ENCODE assay signal across 10 cellular contexts in genomic region chr3:194139977-194140351, GRCh38. TPM values are rescaled to one million over a fixed set of nuclear protein-coding genes. Genes with fewer than 3 reads are reported as not detected.
A peak's percentile ranks its signal among the peaks of the same experiment; 100 is the strongest.
DNase-seq lines count a peak whose midpoint lies in the region; ATAC-seq, FAIRE-seq and TF ChIP-seq lines count a peak whose summit lies in the region.
"Had no signal": no experiment of that assay in that cellular context is flagged by ENCODE, and none has a peak within 500 bp of the region (broad histone marks: within the 10 kb centered on the region; RNA-seq: fewer than 3 reads in every experiment).

No MANE protein-coding gene starts in this region.

- H3K27ac Mint-ChIP-seq in effector memory CD8-positive, alpha-beta T cell = no peak overlapping the region
- H3K27ac Mint-ChIP-seq in nephron = peak overlapping the region; percentile 87 to 95 (median 92)
- H3K27ac Mint-ChIP-seq: activated naive CD8-positive, alpha-beta T cell treated with anti-CD3 and anti-CD28 coated beads, Interleukin-2, amount 10 ng/mL, durations not matched to agents 7 days and 5 days had no signal

- peak overlapping the region; percentile 99 to 100; a peak in 5 of 6 replicates for H3K27ac ChIP-seq in A549

- TF ChIP-seq EP300 in A549 (IDR thresholded peaks at IDR 0.05) = no peak

- H3K4me3 Mint-ChIP-seq in effector memory CD8-positive, alpha-beta T cell = peak overlapping the region; percentile 23 to 40
- peak overlapping the region; percentile 76 to 94 (median 76) for H3K4me3 Mint-ChIP-seq in nephron

- DNase-seq in A549 (ENCODE audit: low read depth in 1 of 2, low spot score in 1 of 2) (no peak), KBM-7 (peak; percentile 19), NOMO-1 treated with dmso at 0.1 percent for 144 hours (lab: John Stamatoyannopoulos, UW; ENCODE audit: unreplicated experiment) (no peak), hepatic stellate cell (ENCODE audit: low spot score) (no peak)
- DNase-seq in effector memory CD8-positive, alpha-beta T cell = no peak
- DNase-seq: NCI-H1417 treated with DMSO at 0.1 percent for 48 hours had no signal

- H3K4me1 Mint-ChIP-seq in effector memory CD8-positive, alpha-beta T cell (ENCODE audit: low read depth in 2 of 2) = peaks cover 25 to 29% of the 10 kb centered on the region in 2 donors
- H3K4me1 Mint-ChIP-seq in nephron = peaks cover 38% of the 10 kb centered on the region

- peaks cover 52 to 86% of the 10 kb centered on the region in 2 donors for H3K27me3 Mint-ChIP-seq in effector memory CD8-positive, alpha-beta T cell
- peaks cover 7% of the 10 kb centered on the region for H3K27me3 Mint-ChIP-seq in nephron (ENCODE audit: low read depth)

- CTCF ChIA-PET in A549 (lab: Yijun Ruan, JAX) = interaction anchor here (2.1 to 11.4 kb wide), 3 partner anchors 177 to 476 kb away, joined by 4 to 116 read pairs (median 54); no protein-coding TSS in a partner anchor

- ATAC-seq in A549 (no peak), HG02610 (IDR thresholded peaks at IDR 0.05; ENCODE audit: unreplicated experiment) (no peak), HG02885 (IDR thresholded peaks at IDR 0.05; ENCODE audit: poor library complexity, unreplicated experiment) (no peak)
- ATAC-seq in effector memory CD8-positive, alpha-beta T cell (replicated peaks) = no peak

- peaks cover 12% of the 10 kb centered on the region for H3K36me3 Mint-ChIP-seq in effector memory CD8-positive, alpha-beta T cell (ENCODE audit: insufficient read depth)
- peaks cover 17% of the 10 kb centered on the region for H3K36me3 Mint-ChIP-seq in nephron (ENCODE audit: low read depth)
- H3K36me3 Mint-ChIP-seq: activated naive CD8-positive, alpha-beta T cell treated with anti-CD3 and anti-CD28 coated beads, Interleukin-2, amount 10 ng/mL, durations not matched to agents 7 days and 5 days had no signal

- H3K4me2 ChIP-seq in A549 = peak overlapping the region; percentile 92

- WGBS in A549 (ENCODE audit: missing lambda C conversion rate) = 84% methylated on average over 4 of the region's 4 CpGs

- peaks cover 41% of the 10 kb centered on the region for H3K4me1 ChIP-seq in A549

- FAIRE-seq in A549 (lab: Jason Lieb, UNC) = no peak

- TF ChIP-seq POLR2A in A549 (IDR thresholded peaks at IDR 0.05; ENCODE audit: low read length) = no peak

- POLR2A ChIA-PET in A549 (lab: Yijun Ruan, JAX) = interaction anchor here (0.6 to 2.2 kb wide), 5 partner anchors 34 to 358 kb away, joined by 3 to 15 read pairs (median 8); no protein-coding TSS in a partner anchor

- TF ChIP-seq CTCF in A549 (IDR thresholded peaks at IDR 0.05) = no peak
- TF ChIP-seq CTCF in nephron (IDR thresholded peaks at IDR 0.05; ENCODE audit: unreplicated experiment in 3 of 3) = no peak

- no peak overlapping the region for H3K4me3 ChIP-seq in A549

- no peak for TF ChIP-seq RAD21 in A549 (conservative IDR thresholded peaks at IDR 0.05 in 1 of 2, IDR thresholded peaks at IDR 0.05 in 1 of 2)

- no peaks in the 10 kb centered on the region for H3K9me3 Mint-ChIP-seq in effector memory CD8-positive, alpha-beta T cell
- no peaks in the 10 kb centered on the region for H3K9me3 Mint-ChIP-seq in nephron
- H3K9me3 Mint-ChIP-seq: activated naive CD8-positive, alpha-beta T cell treated with anti-CD3 and anti-CD28 coated beads, Interleukin-2, amount 10 ng/mL, durations not matched to agents 7 days and 5 days had no signal

- in situ Hi-C loops in KBM-7 (cut with MboI; ENCODE audit: low pct_unique_long_range_greater_than_20kb, low sequenced_read_pairs) = no loop called here

- H3K9me3 ChIP-seq in A549 = no peaks in the 10 kb centered on the region

TF ChIP-seq in A549, 52 proteins besides CTCF, POLR2A, EP300 and RAD21:
- TF ChIP-seq SREBF2 (IDR thresholded peaks at IDR 0.05) = no peak
- TF ChIP-seq NPAS2 (CRISPR knock-in tag; IDR thresholded peaks at IDR 0.05; ENCODE audit: borderline replicate concordance) = no peak
- TF ChIP-seq TFCP2L1 (CRISPR knock-in tag; IDR thresholded peaks at IDR 0.05) = no peak
- no peak for TF ChIP-seq RNF2 (IDR thresholded peaks at IDR 0.05; ENCODE audit: borderline replicate concordance, low read depth)
- TF ChIP-seq POLR2AphosphoS2 (conservative IDR thresholded peaks at IDR 0.05; ENCODE audit: low read length) = no peak
- TF ChIP-seq RCOR1 (IDR thresholded peaks at IDR 0.05; ENCODE audit: low read depth, low read length) = no peak
- TF ChIP-seq PBX3 (IDR thresholded peaks at IDR 0.05) = no peak
- TF ChIP-seq, protein P1, sequence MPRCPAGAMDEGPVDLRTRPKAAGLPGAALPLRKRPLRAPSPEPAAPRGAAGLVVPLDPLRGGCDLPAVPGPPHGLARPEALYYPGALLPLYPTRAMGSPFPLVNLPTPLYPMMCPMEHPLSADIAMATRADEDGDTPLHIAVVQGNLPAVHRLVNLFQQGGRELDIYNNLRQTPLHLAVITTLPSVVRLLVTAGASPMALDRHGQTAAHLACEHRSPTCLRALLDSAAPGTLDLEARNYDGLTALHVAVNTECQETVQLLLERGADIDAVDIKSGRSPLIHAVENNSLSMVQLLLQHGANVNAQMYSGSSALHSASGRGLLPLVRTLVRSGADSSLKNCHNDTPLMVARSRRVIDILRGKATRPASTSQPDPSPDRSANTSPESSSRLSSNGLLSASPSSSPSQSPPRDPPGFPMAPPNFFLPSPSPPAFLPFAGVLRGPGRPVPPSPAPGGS (IDR thresholded peaks at IDR 0.05) = no peak
- no peak for TF ChIP-seq HES2 (IDR thresholded peaks at IDR 0.05)
- TF ChIP-seq NFE2L2 (conservative IDR thresholded peaks at IDR 0.05; ENCODE audit: low read length) = no peak
- TF ChIP-seq EHF (CRISPR knock-in tag; IDR thresholded peaks at IDR 0.05) = no peak
- no peak for TF ChIP-seq CBX8 (IDR thresholded peaks at IDR 0.05)
- TF ChIP-seq CEBPB (IDR thresholded peaks at IDR 0.05) = no peak
TF ChIP-seq in A549: peak in this region for 0.

RNA-seq across cellular contexts. Expression of gene HES1, which starts 4.0 kb away (rescaled TPM):
- polyA plus RNA-seq in A549 (2011; rRNA removed) = 34.5 and 66.6 TPM in 2 replicates
- 65.0 and 95.5 TPM in 2 replicates for polyA plus RNA-seq in A549 (2012; cell fraction: cytosol; rRNA removed)
- 226 and 239 TPM in 2 replicates for polyA plus RNA-seq in A549 (2012; cell fraction: nucleus; rRNA removed)
- 6.1 to 8.5 TPM (median 8.3 TPM) in 3 replicates for polyA plus RNA-seq in A549 (2017; fragmentation: RNase III; extraction: RNeasy Plus Mini Kit Qiagen cat#74134 plus additional on column Dnase treatment)
- polyA minus RNA-seq in A549 (2011; rRNA and poly(A)+ RNA removed) = 34.8 and 42.3 TPM in 2 replicates

Comparison
In these comparisons a context has a peak if more than half of its experiments do, and no peak if none do; other contexts are left out.
1. H3K27ac Mint-ChIP-seq: peak in nephron (3 of 3); none in effector memory CD8-positive, alpha-beta T cell (0 of 2).